21 cellular contexts compared by ENCODE assay signal in genomic region chr13:50572129-50572528, GRCh38.
"Had no signal": no experiment of that assay in that cellular context is flagged by ENCODE, and none has a peak within 500 bp of the region (broad histone marks: within the 10 kb centered on the region; RNA-seq: fewer than 3 reads in every experiment).

No MANE protein-coding gene starts in this region.

- H3K9me3 ChIP-seq: colonic mucosa, neutrophil, psoas muscle, sigmoid colon, uterus had no signal

- H3K4me3 Mint-ChIP-seq: nephron, type B pancreatic cell had no signal

- H3K27ac Mint-ChIP-seq: type B pancreatic cell had no signal

- H3K4me1 ChIP-seq: colonic mucosa, psoas muscle, uterus had no signal

- H3K4me3 ChIP-seq: colonic mucosa, hepatocyte, lung, psoas muscle, sigmoid colon, skin epidermis, uterus had no signal

- DNase-seq: colonic mucosa; dermis blood vessel endothelial cell; foreskin melanocyte; head of caudate nucleus; kidney; left cardiac atrium; left ventricle myocardium superior; mesenchymal stem cell; midbrain; psoas muscle; retina; sigmoid colon; stimulated activated CD4-positive, alpha-beta T cell treated with anti-CD3 and anti-CD28 coated beads, Interleukin-2, amount 100 ng/mL, for 24 hours; stimulated activated naive CD4-positive, alpha-beta T cell treated with Interleukin-2 at 50 U/mL for 16 hours; uterus had no signal

- FAIRE-seq: kidney had no signal

- H3K9me3 Mint-ChIP-seq: type B pancreatic cell had no signal

- H3K36me3 Mint-ChIP-seq: type B pancreatic cell had no signal

- H3K79me2 ChIP-seq: hepatocyte had no signal

- H3K27ac ChIP-seq: colonic mucosa, hepatocyte, neutrophil, psoas muscle, sigmoid colon, skin epidermis, uterus had no signal

- H3K27me3 Mint-ChIP-seq: type B pancreatic cell had no signal

- H3K36me3 ChIP-seq: colonic mucosa, neutrophil, sigmoid colon, uterus had no signal

- H2AFZ ChIP-seq: hepatocyte had no signal

- ATAC-seq: left ventricle myocardium superior, psoas muscle had no signal

- H3K27me3 ChIP-seq: colonic mucosa, hepatocyte, neutrophil, sigmoid colon, uterus had no signal

- H3K4me2 ChIP-seq: hepatocyte had no signal
